ENCODE assay signal across 8 cellular contexts in genomic region chr14:98802044-98802443, GRCh38.
"Had no signal": no experiment of that assay in that cellular context is flagged by ENCODE, and none has a peak within 500 bp of the region (broad histone marks: within the 10 kb centered on the region; RNA-seq: fewer than 3 reads in every experiment).

No MANE protein-coding gene starts in this region.

- H3K4me3 ChIP-seq: GM23338, K562 had no signal

- H3K4me1 Mint-ChIP-seq: GM23338 had no signal

- H3K36me3 Mint-ChIP-seq: IgD-negative memory B cell had no signal

- H3K4me3 Mint-ChIP-seq: GM23338, H9, IgD-negative memory B cell had no signal

- H3K27ac ChIP-seq: HL-60 had no signal

- H3K9me3 Mint-ChIP-seq: H9 had no signal

- DNase-seq: H9, HCEC 1CT, KG1 had no signal

- ATAC-seq: GM23338, HepG2, K562 had no signal

- H3K27me3 Mint-ChIP-seq: IgD-negative memory B cell had no signal

- H3K27ac Mint-ChIP-seq: GM23338, H9, IgD-negative memory B cell had no signal
